13 cellular contexts compared by ENCODE assay signal in the genomic region with DNA sequence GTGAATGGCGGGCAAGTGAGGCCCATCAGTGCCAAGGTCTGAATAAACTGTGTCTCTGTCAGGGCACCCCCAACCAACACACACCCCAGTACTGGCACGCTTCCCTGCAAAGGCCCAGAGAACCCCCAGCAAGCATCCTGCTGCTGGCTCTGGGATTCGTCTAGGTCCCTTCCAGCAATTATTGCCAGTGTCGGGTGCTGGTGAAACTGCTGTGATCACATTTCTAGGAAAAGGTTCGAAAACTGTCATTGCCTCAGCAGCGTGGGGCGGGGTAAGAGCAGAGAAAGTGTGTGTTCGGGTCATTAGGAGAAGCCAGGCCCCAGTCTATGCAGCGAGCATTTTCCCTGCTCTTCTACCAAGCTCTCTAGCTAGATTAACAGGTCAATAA. TPM values are rescaled to one million over a fixed set of nuclear protein-coding genes. Genes with fewer than 3 reads are reported as not detected.
DNase-seq lines count a peak whose midpoint lies in the region; ATAC-seq and TF ChIP-seq lines count a peak whose summit lies in the region.
"Had no signal": no experiment of that assay in that cellular context is flagged by ENCODE, and none has a peak within 500 bp of the region (broad histone marks: within the 10 kb centered on the region; RNA-seq: fewer than 3 reads in every experiment).

No MANE protein-coding gene starts in this region.

- H3K9me3 Mint-ChIP-seq in activated naive CD4-positive, alpha-beta T cell treated with anti-CD3 and anti-CD28 coated beads, Interleukin-2, amount 50 U/mL, for 72 hours, result no peaks in the 10 kb centered on the region
- H3K9me3 Mint-ChIP-seq: stimulated activated memory B cell treated with anti-CD40 and anti-IgM and Interleukin-4, amounts not matched to agents 10 μg/mL and 1 μg/mL and 100 μg/mL, for 72 hours had no signal

- H3K27ac ChIP-seq in C4-2B (peak overlapping the region; percentile 10), right cardiac atrium (ENCODE audit: low read length) (peak overlapping the region; percentile 74), ovary (peak overlapping the region; percentile 71 to 86)
- H3K27ac ChIP-seq: KMS-11 had no signal

- 57% methylated on average over 9 of the region's 9 CpGs for WGBS in right cardiac atrium
- WGBS in ovary, 3 donors, result 15 to 57% (median 29%) methylated on average over 9 of the region's 9 CpGs

- H3K36me3 ChIP-seq in ovary, result no peaks in the 10 kb centered on the region

- TF ChIP-seq EP300 in ovary (IDR thresholded peaks at IDR 0.05), result no peak

- ATAC-seq in right cardiac atrium (no peak), GM19035 (IDR thresholded peaks at IDR 0.05; ENCODE audit: unreplicated experiment) (no peak)
- ATAC-seq in activated naive CD4-positive, alpha-beta T cell treated with anti-CD3 and anti-CD28 coated beads, Interleukin-2, amount 50 U/mL, for 72 hours, result no peak
- ATAC-seq: stimulated activated memory B cell treated with anti-CD40 and anti-IgM and Interleukin-4, amounts not matched to agents 10 μg/mL and 1 μg/mL and 100 μg/mL, for 72 hours had no signal

- DNase-seq in NCI-H69 (lab: John Stamatoyannopoulos, UW) (peak; percentile 35), right cardiac atrium (peak in 1 of 3 donors; percentile 47), ovary (peak; percentile 37 to 60 (median 59)), HuH-7.5 (ENCODE audit: low spot score) (no peak), SHP77 treated with DMSO at 0.1 percent for 48 hours (lab: John Stamatoyannopoulos, UW) (no peak)
- no peak for DNase-seq in activated naive CD4-positive, alpha-beta T cell treated with anti-CD3 and anti-CD28 coated beads, Interleukin-2, amount 50 U/mL, for 72 hours (ENCODE audit: low spot score in 2 of 2)
- DNase-seq: activated CD4-positive, CD25-positive, alpha-beta regulatory T cell; activated T-cell treated with anti-CD3 and anti-CD28 coated beads, Interleukin-2, amount 50 U/mL, for 48 hours; central memory CD4-positive, alpha-beta T cell had no signal

- intact Hi-C loops in right cardiac atrium (cut with DNase I) (loop anchor here in 2 of 4 donors (10.0 kb wide), 2 partner anchors 59 to 111 kb away; no protein-coding TSS in a partner anchor), ovary (cut with DNase I) (loop anchor here in 3 of 4 donors (5.0 to 10.0 kb wide), 3 partner anchors 56 to 201 kb away; no protein-coding TSS in a partner anchor)

- H3K36me3 Mint-ChIP-seq in activated naive CD4-positive, alpha-beta T cell treated with anti-CD3 and anti-CD28 coated beads, Interleukin-2, amount 50 U/mL, for 72 hours, result no peaks in the 10 kb centered on the region
- H3K36me3 Mint-ChIP-seq: stimulated activated memory B cell treated with anti-CD40 and anti-IgM and Interleukin-4, amounts not matched to agents 10 μg/mL and 1 μg/mL and 100 μg/mL, for 72 hours had no signal

- peak; percentile 24 for TF ChIP-seq POLR2A in ovary (IDR thresholded peaks at IDR 0.05)

- H3K27ac Mint-ChIP-seq in activated naive CD4-positive, alpha-beta T cell treated with anti-CD3 and anti-CD28 coated beads, Interleukin-2, amount 50 U/mL, for 72 hours, result no peak overlapping the region
- H3K27ac Mint-ChIP-seq: stimulated activated memory B cell treated with anti-CD40 and anti-IgM and Interleukin-4, amounts not matched to agents 10 μg/mL and 1 μg/mL and 100 μg/mL, for 72 hours had no signal

- H3K9me3 ChIP-seq in right cardiac atrium (ENCODE audit: control insufficient read depth, low read length), result no peaks in the 10 kb centered on the region
- H3K9me3 ChIP-seq in ovary, result no peaks in the 10 kb centered on the region

- peaks cover 18% of the 10 kb centered on the region for H3K4me1 ChIP-seq in right cardiac atrium (ENCODE audit: control insufficient read depth, insufficient read depth, low read length)
- H3K4me1 ChIP-seq in ovary (ENCODE audit: insufficient read depth), result peaks cover 19% of the 10 kb centered on the region

- no peaks in the 10 kb centered on the region for H3K27me3 ChIP-seq in right cardiac atrium (ENCODE audit: control insufficient read depth, insufficient read depth)
- H3K27me3 ChIP-seq in ovary, result no peaks in the 10 kb centered on the region

- H3K4me3 ChIP-seq in right cardiac atrium (ENCODE audit: low read length) (no peak overlapping the region), ovary (no peak overlapping the region)

- no peak for TF ChIP-seq CTCF in C4-2B (conservative IDR thresholded peaks at IDR 0.05)
- TF ChIP-seq CTCF in ovary (IDR thresholded peaks at IDR 0.05), result no peak

RNA-seq across cellular contexts. Expression of a gene that starts 2.5 kb away (rescaled TPM):
- total RNA-seq in right cardiac atrium (10 to 100 TPM in 2 of 4 donors, 1 to 10 TPM in 2; 9.3 to 16.4 (median 10.0) TPM), ovary (10 to 100 TPM in 5 of 7 donors, 1 to 10 TPM in 2; 7.2 to 28.4 (median 15.3) TPM)
- polyA plus RNA-seq in right cardiac atrium (14.8 TPM), ovary (10 to 100 TPM in 1 of 2 donors, 1 to 10 TPM in 1; 4.8 to 11.5 TPM)
- 1 to 10 TPM in 1 of 2 donors, under 1 TPM in 1; 0.18 to 1.2 TPM for total RNA-seq in activated naive CD4-positive, alpha-beta T cell treated with anti-CD3 and anti-CD28 coated beads, Interleukin-2, amount 50 U/mL, for 72 hours

Comparison
In these comparisons a context has a peak if more than half of its experiments do, and no peak if none do; other contexts are left out.
1. H3K27ac ChIP-seq: peak in every context shown above with its lines; median percentile 78 in ovary; 74 in right cardiac atrium; 10 in C4-2B.
2. DNase-seq: peak in NCI-H69 (single experiment) and ovary (5 of 5); none in activated naive CD4-positive, alpha-beta T cell treated with anti-CD3 and anti-CD28 coated beads, Interleukin-2, amount 50 U/mL, for 72 hours (0 of 2), HuH-7.5 (single experiment) and SHP77 treated with DMSO at 0.1 percent for 48 hours (single experiment).